Comparison of ENCODE assay signal across 26 cellular contexts in genomic region chr9:96378187-96378586, GRCh38.
"Had no signal": no experiment of that assay in that cellular context is flagged by ENCODE, and none has a peak within 500 bp of the region (broad histone marks: within the 10 kb centered on the region; RNA-seq: fewer than 3 reads in every experiment).

No MANE protein-coding gene starts in this region.

- H3K9me3 ChIP-seq: breast epithelium, left lung, mucosa of descending colon, stomach, uterus had no signal

- H3K27ac ChIP-seq: breast epithelium, epithelial cell of prostate, uterus had no signal

- H3K4me3 ChIP-seq: breast epithelium, left lung, lung, mucosa of descending colon, stomach, uterus had no signal

- FAIRE-seq: endometrium, frontal cortex, islet of Langerhans, small intestine had no signal

- ATAC-seq: activated CD4-positive, alpha-beta T cell treated with anti-CD3 and anti-CD28 coated beads for 36 hours; activated CD8-positive, alpha-beta T cell treated with anti-CD3 and anti-CD28 coated beads, Interleukin-2, amount 10 ng/mL, durations not matched to agents 7 days and 5 days; natural killer cell treated with Interleukin-12 subunit alpha and Interleukin-12 subunit beta and Interleukin-15 and Interleukin-18, amount 100 ng/mL, for 72 hours; sciatic nerve; stimulated activated naive B cell treated with anti-CD40 and anti-IgM and Interleukin-4, amounts not matched to agents 10 μg/mL and 1 μg/mL and 100 μg/mL, for 72 hours had no signal

- H3K36me3 ChIP-seq: breast epithelium, left lung, uterus had no signal

- H3K4me1 ChIP-seq: breast epithelium, uterus had no signal

- H3K27me3 ChIP-seq: breast epithelium, left lung, stomach, uterus had no signal

- DNase-seq: activated B cell treated with CpG ODN at 0.5 μM for 24 hours; activated CD4-positive, alpha-beta T cell treated with anti-CD3 and anti-CD28 coated beads for 36 hours; activated CD8-positive, alpha-beta T cell treated with anti-CD3 and anti-CD28 coated beads, Interleukin-2, amount 10 ng/mL, durations not matched to agents 7 days and 5 days; activated gamma-delta T cell; activated naive CD4-positive, alpha-beta T cell treated with anti-CD3 and anti-CD28 coated beads, Interleukin-2, amount 10 ng/mL, durations not matched to agents 7 days and 5 days; activated T-cell treated with anti-CD3 and anti-CD28 coated beads, Interleukin-2, amount 50 U/mL, for 24 hours; amniotic stem cell; effector CD8-positive, alpha-beta T cell; left lung; mucosa of descending colon; stimulated activated CD4-positive, alpha-beta T cell treated with anti-CD3 and anti-CD28 coated beads, Interleukin-1b, Interleukin-23, amount 100 ng/mL, for 48 hours; stimulated activated CD4-positive, alpha-beta T cell treated with anti-CD3 and anti-CD28 coated beads, Interleukin-4, amount 100 ng/mL, for 4 hours; stimulated activated naive B cell treated with anti-CD40 and anti-IgM and Interleukin-4, amounts not matched to agents 10 μg/mL and 1 μg/mL and 100 μg/mL, for 72 hours; stomach; T-helper 2 cell; trophoblast cell; uterus had no signal
